In genomic region chr2:25341753-25342371, GRCh38 we compare ENCODE assay signal across 8 cellular contexts. TPM values are rescaled to one million over a fixed set of nuclear protein-coding genes. Genes with fewer than 3 reads are reported as not detected.
A peak's percentile ranks its signal among the peaks of the same experiment; 100 is the strongest.
DNase-seq lines count a peak whose midpoint lies in the region; ATAC-seq and TF ChIP-seq lines count a peak whose summit lies in the region.

TSS of gene DNMT3A (minus strand) at chr2:25341925. CDS start at chr2:25313984, 27,941 bp downstream.

- no peaks in the 10 kb centered on the region for H3K36me3 Mint-ChIP-seq in MCF 10A (ENCODE audit: insufficient read depth, unreplicated experiment)

- ATAC-seq in GM18873 (IDR thresholded peaks at IDR 0.05; ENCODE audit: low FRiP score, unreplicated experiment) = no peak

- H3K4me3 ChIP-seq in GM08714 (ENCODE audit: low read length) (peak within 1 kb of the TSS; percentile 94), H7 (ENCODE audit: insufficient read depth, low read depth, low read length) (peak within 1 kb of the TSS; percentile 75), iPS-11a (ENCODE audit: low read depth, low read length) (peak within 1 kb of the TSS; percentile 41), retinal pigment epithelial cell (ENCODE audit: low read length) (peak within 1 kb of the TSS; percentile 54)

- intact Hi-C loops in MCF 10A (cut with micrococcal nuclease) = loop anchor here (1.0 to 5.0 kb wide), 2 partner anchors 35 to 180 kb away; no protein-coding TSS in a partner anchor

- DNase-seq in H7 (peak; percentile 95), M059J (ENCODE audit: low read depth) (peak; percentile 52), T-helper 9 cell (peak; percentile 38), MCF 10A (ENCODE audit: unreplicated experiment) (peak; percentile 47), retinal pigment epithelial cell (ENCODE audit: low read depth) (no peak)

- H3K4me3 Mint-ChIP-seq in MCF 10A (ENCODE audit: unreplicated experiment) = peak within 1 kb of the TSS; percentile 79

- CTCF ChIA-PET in MCF 10A (lab: Yijun Ruan, JAX) = interaction anchor here (1.2 to 1.5 kb wide), 3 partner anchors 14 to 42 kb away, joined by 4 to 8 read pairs (median 4); no protein-coding TSS in a partner anchor

- no peaks in the 10 kb centered on the region; the same call in 1 of the 2 replicates for H3K27me3 ChIP-seq in H7 (ENCODE audit: control insufficient read depth, insufficient read depth, low read length)

- H3K27me3 Mint-ChIP-seq in MCF 10A (ENCODE audit: insufficient read depth, unreplicated experiment) = no peaks in the 10 kb centered on the region

- H3K4me1 Mint-ChIP-seq in MCF 10A (ENCODE audit: insufficient read depth, unreplicated experiment) = no peaks in the 10 kb centered on the region

- no peaks in the 10 kb centered on the region for H3K9me3 Mint-ChIP-seq in MCF 10A (ENCODE audit: unreplicated experiment)

- no TSS peak for BruUV-seq in MCF 10A (replicated peaks; lab: Mats Ljungman, UMichigan)

- TF ChIP-seq CTCF in MCF 10A (IDR thresholded peaks at IDR 0.05; ENCODE audit: unreplicated experiment) (no peak), retinal pigment epithelial cell (conservative IDR thresholded peaks at IDR 0.05; ENCODE audit: low read depth, low read length) (no peak)

- POLR2A ChIA-PET in MCF 10A (lab: Yijun Ruan, JAX) = no interaction called here

- no peak within 1 kb of the TSS for H3K27ac Mint-ChIP-seq in MCF 10A (ENCODE audit: low read depth, unreplicated experiment)

- H3K36me3 ChIP-seq in H7 (replicated peaks; ENCODE audit: control insufficient read depth, insufficient read depth, low read length) = no peaks in the 10 kb centered on the region

RNA-seq across cellular contexts. Expression of gene DNMT3A, which starts in this region (rescaled TPM):
- total RNA-seq in H7 (2014; rRNA removed; shearing (Covaris generic)) = 48.6 and 63.1 TPM in 2 replicates
- 2.2 and 3.9 TPM in 2 replicates for total RNA-seq in M059J (2014; rRNA removed; shearing (Covaris generic))
- total RNA-seq in MCF 10A (2022) = 8.0 and 11.5 TPM in 2 replicates

Comparison
In these comparisons a context has a peak if more than half of its experiments do, and no peak if none do; other contexts are left out.
1. H3K4me3 ChIP-seq: peak in every context shown above with its lines; median percentile 94 in GM08714; 75 in H7; 54 in retinal pigment epithelial cell; 41 in iPS-11a.